In the genomic region with DNA sequence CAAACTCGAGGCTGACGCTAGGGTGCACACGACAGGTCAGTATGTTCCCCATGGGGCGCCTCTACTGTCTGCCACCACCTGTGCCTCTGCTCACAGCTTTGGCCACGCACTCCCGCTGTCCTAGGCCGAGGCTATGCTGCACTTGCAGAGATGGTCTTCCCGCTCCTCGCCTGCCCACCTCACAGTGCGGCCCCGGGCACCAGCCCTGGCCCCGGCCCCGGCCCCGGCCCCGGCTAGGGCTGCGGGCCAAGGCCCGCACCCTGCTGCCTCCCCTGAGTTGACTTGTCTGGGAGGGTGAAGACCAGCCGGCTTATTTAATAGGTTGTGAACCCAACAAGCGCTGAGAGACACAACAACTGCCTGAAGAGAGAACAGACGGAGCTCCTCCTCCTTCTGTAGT, we compare ENCODE assay signal across 7 cellular contexts. TPM values are rescaled to one million over a fixed set of nuclear protein-coding genes. Genes with fewer than 3 reads are reported as not detected.
A peak's percentile ranks its signal among the peaks of the same experiment; 100 is the strongest.
DNase-seq lines count a peak whose midpoint lies in the region; ATAC-seq and TF ChIP-seq lines count a peak whose summit lies in the region.
"Not testable (repeated sequence)": the region's sequence is repeated elsewhere in the genome, so short reads cannot be mapped to it uniquely, and the experiment has no call there.

A gene (minus strand): TSS at position 164 of the 400 bp plus-strand sequence. CDS start 112 bp downstream, at position 52.

- not testable (repeated sequence) for H3K27ac Mint-ChIP-seq in activated T-helper 2 cell treated with anti-CD3 and anti-CD28 coated beads, Interferon-gamma antibody, Interleukin-2, Interleukin-4, amounts not matched to agents 10 μg/mL and 5 μg/mL and 100 μg/mL, durations not matched to agents 14 hours and 24 hours and 36 hours; neural crest cell (ENCODE audit: unreplicated experiment)

- not testable (repeated sequence) for H3K36me3 ChIP-seq in PC-9 (ENCODE audit: low read depth); tibial nerve

- DNase-seq in PC-9; activated T-helper 2 cell treated with anti-CD3 and anti-CD28 coated beads, Interferon-gamma antibody, Interleukin-2, Interleukin-4, amounts not matched to agents 10 μg/mL and 5 μg/mL and 100 μg/mL, durations not matched to agents 14 hours and 24 hours and 36 hours (ENCODE audit: low spot score); neural crest cell (ENCODE audit: low read depth, low spot score); sciatic nerve (ENCODE audit: low spot score); tibial nerve (ENCODE audit: low spot score in 2 of 2): not testable (repeated sequence)
- peak; percentile 5 for DNase-seq in Right ventricle myocardium inferior (ENCODE audit: missing footprints)

- not testable (repeated sequence) for H3K79me2 ChIP-seq in PC-9 (ENCODE audit: low read depth)

- H3K27me3 Mint-ChIP-seq in activated T-helper 2 cell treated with anti-CD3 and anti-CD28 coated beads, Interferon-gamma antibody, Interleukin-2, Interleukin-4, amounts not matched to agents 10 μg/mL and 5 μg/mL and 100 μg/mL, durations not matched to agents 14 hours and 24 hours and 36 hours (ENCODE audit: low read depth); neural crest cell (ENCODE audit: low read depth): not testable (repeated sequence)

- not testable (repeated sequence) for H2AFZ ChIP-seq in PC-9

- not testable (repeated sequence) for TF ChIP-seq POLR2A in tibial nerve (IDR thresholded peaks at IDR 0.05)

- H3K4me1 ChIP-seq in PC-9 (replicated peaks; ENCODE audit: insufficient read depth); mononuclear cell (ENCODE audit: insufficient read depth, low read length); tibial nerve: not testable (repeated sequence)

- not testable (repeated sequence) for H3K9me3 ChIP-seq in PC-9 (ENCODE audit: insufficient read depth, low read depth); mononuclear cell (ENCODE audit: low read depth, low read length); tibial nerve

- CTCF ChIA-PET in PC-9 (lab: Charles Lee) = not testable (repeated sequence)

- not testable (repeated sequence) for BruUV-seq in PC-9 (replicated peaks; lab: Mats Ljungman, UMichigan)

- not testable (repeated sequence) for H3K9me2 ChIP-seq in PC-9 (ENCODE audit: insufficient read depth)

- not testable (repeated sequence) for ATAC-seq in Right ventricle myocardium inferior, sciatic nerve

- H3F3A ChIP-seq in PC-9 (ENCODE audit: insufficient read depth, low read depth) = not testable (repeated sequence)

- WGBS in tibial nerve, 2 donors = no CpG with 5 or more reads among the region's 20 CpGs

- H3K4me3 ChIP-seq in PC-9; mononuclear cell (ENCODE audit: low read length); tibial nerve: not testable (repeated sequence)

- not testable (repeated sequence) for H3K4me2 ChIP-seq in PC-9

- H3K4me1 Mint-ChIP-seq in activated T-helper 2 cell treated with anti-CD3 and anti-CD28 coated beads, Interferon-gamma antibody, Interleukin-2, Interleukin-4, amounts not matched to agents 10 μg/mL and 5 μg/mL and 100 μg/mL, durations not matched to agents 14 hours and 24 hours and 36 hours (ENCODE audit: low read depth); neural crest cell: not testable (repeated sequence)

- POLR2A ChIA-PET in PC-9 (lab: Charles Lee; ENCODE audit: unreplicated experiment) = not testable (repeated sequence)

- TF ChIP-seq EP300 in tibial nerve (IDR thresholded peaks at IDR 0.05) = not testable (repeated sequence)

- H3K9me3 Mint-ChIP-seq in activated T-helper 2 cell treated with anti-CD3 and anti-CD28 coated beads, Interferon-gamma antibody, Interleukin-2, Interleukin-4, amounts not matched to agents 10 μg/mL and 5 μg/mL and 100 μg/mL, durations not matched to agents 14 hours and 24 hours and 36 hours; neural crest cell: not testable (repeated sequence)

- H3K27ac ChIP-seq in PC-9, tibial nerve: not testable (repeated sequence)

- not testable (repeated sequence) for H3K27me3 ChIP-seq in PC-9 (ENCODE audit: insufficient read depth, low read depth); mononuclear cell (ENCODE audit: insufficient read depth, low read length); tibial nerve

- intact Hi-C loops in PC-9 (cut with micrococcal nuclease; ENCODE audit: unreplicated experiment); activated T-helper 2 cell treated with anti-CD3 and anti-CD28 coated beads, Interferon-gamma antibody, Interleukin-2, Interleukin-4, amounts not matched to agents 10 μg/mL and 5 μg/mL and 100 μg/mL, durations not matched to agents 14 hours and 24 hours and 36 hours (cut with micrococcal nuclease); Right ventricle myocardium inferior (cut with DNase I); sciatic nerve (cut with DNase I): not testable (repeated sequence)

- not testable (repeated sequence) for H3K4me3 Mint-ChIP-seq in activated T-helper 2 cell treated with anti-CD3 and anti-CD28 coated beads, Interferon-gamma antibody, Interleukin-2, Interleukin-4, amounts not matched to agents 10 μg/mL and 5 μg/mL and 100 μg/mL, durations not matched to agents 14 hours and 24 hours and 36 hours (ENCODE audit: low read depth); neural crest cell

- not testable (repeated sequence) for H4K20me1 ChIP-seq in PC-9 (ENCODE audit: insufficient read depth)

- not testable (repeated sequence) for H3K36me3 Mint-ChIP-seq in activated T-helper 2 cell treated with anti-CD3 and anti-CD28 coated beads, Interferon-gamma antibody, Interleukin-2, Interleukin-4, amounts not matched to agents 10 μg/mL and 5 μg/mL and 100 μg/mL, durations not matched to agents 14 hours and 24 hours and 36 hours (ENCODE audit: low read depth); neural crest cell (ENCODE audit: low read depth)

- TF ChIP-seq CTCF in PC-9 (conservative IDR thresholded peaks at IDR 0.05); neural crest cell (conservative IDR thresholded peaks at IDR 0.05); tibial nerve (IDR thresholded peaks at IDR 0.05): not testable (repeated sequence)

RNA-seq across cellular contexts. Expression of the gene that starts here (rescaled TPM):
- total RNA-seq in PC-9 (2021) (14.1 and 15.1 TPM in 2 replicates), Right ventricle myocardium inferior (1.7 TPM), mononuclear cell (10.6 TPM), neural crest cell (12.2 and 12.8 TPM in 2 replicates), sciatic nerve (22.8 TPM), tibial nerve (10 to 100 TPM in 3 of 4 donors, 1 to 10 TPM in 1; 3.3 to 26.7 (median 11.9) TPM)
- total RNA-seq in activated T-helper 2 cell treated with anti-CD3 and anti-CD28 coated beads, Interferon-gamma antibody, Interleukin-2, Interleukin-4, amounts not matched to agents 10 μg/mL and 5 μg/mL and 100 μg/mL, durations not matched to agents 14 hours and 24 hours and 36 hours = 32.1 and 33.9 TPM in 2 replicates
